In the genomic region with DNA sequence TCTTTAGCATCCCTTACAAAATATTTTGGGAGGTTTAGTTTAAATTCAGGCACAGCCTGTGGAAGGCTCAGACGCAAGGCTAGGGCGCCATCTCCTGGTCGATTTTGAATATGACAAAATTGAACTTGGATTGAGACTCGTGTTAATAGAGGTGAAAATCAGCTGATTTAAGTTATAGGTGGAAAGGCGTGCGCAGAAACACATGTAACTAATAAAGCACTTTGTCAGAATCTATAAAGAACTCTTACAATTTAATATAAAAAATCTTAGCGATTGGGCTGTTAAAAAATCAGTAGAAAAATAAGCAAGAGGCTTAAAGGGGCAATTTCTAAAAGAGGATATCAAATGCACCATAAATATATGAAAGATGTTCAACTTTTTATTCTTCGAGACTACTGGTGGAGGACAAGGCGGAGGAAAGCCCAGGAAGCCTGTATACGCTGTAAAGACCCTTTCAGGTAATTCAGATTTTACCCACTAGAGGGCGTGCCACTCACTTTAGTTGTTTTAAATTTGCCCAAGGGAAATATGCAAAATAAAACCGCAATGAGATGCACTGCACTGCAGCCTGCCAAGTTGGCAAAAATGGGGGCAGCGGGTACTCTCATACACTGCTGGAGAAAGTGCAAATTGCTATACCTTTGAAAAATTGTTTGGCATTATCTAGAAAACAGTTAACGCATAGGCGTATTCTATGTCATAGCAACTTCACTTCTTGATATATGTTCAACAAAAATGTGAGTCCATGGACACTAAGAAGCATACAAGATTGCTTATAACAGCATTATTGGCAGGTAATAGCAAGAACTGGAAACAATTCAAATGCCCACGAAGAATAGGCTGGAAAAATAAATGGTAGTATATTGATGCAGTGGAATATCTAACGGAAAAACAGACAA, we compare ENCODE assay signal across 1 cellular context.
TF ChIP-seq lines count a peak whose summit lies in the region.

No MANE protein-coding gene starts in this region.

TF ChIP-seq in HepG2, 621 proteins besides CTCF, POLR2A, EP300 and RAD21 (continued from another document):
- TF ChIP-seq CREB1 (IDR thresholded peaks at IDR 0.05): no peak
- peak; percentile 49 for TF ChIP-seq CREB1 (CRISPR knock-in tag; IDR thresholded peaks at IDR 0.05)
- TF ChIP-seq KDM5A (IDR thresholded peaks at IDR 0.05; ENCODE audit: borderline replicate concordance, low read length): peak; percentile 73
- TF ChIP-seq SMC3 (IDR thresholded peaks at IDR 0.05; ENCODE audit: low read length): peak; percentile 81
